ENCODE assay signal across 6 cellular contexts in genomic region chr17:18303206-18303605, GRCh38. TPM values are rescaled to one million over a fixed set of nuclear protein-coding genes. Genes with fewer than 3 reads are reported as not detected.
DNase-seq lines count a peak whose midpoint lies in the region; ATAC-seq, FAIRE-seq and TF ChIP-seq lines count a peak whose summit lies in the region.
"Not testable (repeated sequence)": the region's sequence is repeated elsewhere in the genome, so short reads cannot be mapped to it uniquely, and the experiment has no call there.

No MANE protein-coding gene starts in this region.

- WGBS in GM12878 (ENCODE audit: insufficient coverage, insufficient replicate concordance, low lambda C conversion rate, missing lambda C conversion rate), result 93% methylated on average over 13 of the region's 13 CpGs

- not testable (repeated sequence) for H3K4me3 ChIP-seq in OCI-LY7 (ENCODE audit: low read depth, low read length, poor library complexity, severe bottlenecking); GM12878; cardiac muscle cell; neutrophil (ENCODE audit: low read depth in 1 of 2, low read length in 1 of 2)

- in situ Hi-C loops in GM12878 (cut with MboI), result not testable (repeated sequence)

- not testable (repeated sequence) for H3K27me3 ChIP-seq in GM12878 (replicated peaks in 1 of 2; ENCODE audit: control insufficient read depth in 2 of 2, insufficient read depth in 2 of 2, low read length in 1 of 2); cardiac muscle cell; neutrophil

- not testable (repeated sequence) for FAIRE-seq in GM12878 (lab: Jason Lieb, UNC)

- not testable (repeated sequence) for H2AFZ ChIP-seq in OCI-LY7 (ENCODE audit: low read length); GM12878 (ENCODE audit: control insufficient read depth, low read depth, low read length)

- TF ChIP-seq EP300 in GM12878 (IDR thresholded peaks at IDR 0.05; ENCODE audit: borderline replicate concordance in 1 of 2, control insufficient read depth in 1 of 2, low read depth in 2 of 2, low read length in 2 of 2), result not testable (repeated sequence)

- not testable (repeated sequence) for H3K9me2 ChIP-seq in OCI-LY7 (ENCODE audit: insufficient read depth, low read length)

- not testable (repeated sequence) for TF ChIP-seq CTCF in OCI-LY7 (conservative IDR thresholded peaks at IDR 0.05; ENCODE audit: low read length); VCaP (conservative IDR thresholded peaks at IDR 0.05); GM12878 (IDR thresholded peaks at IDR 0.05 in 2 of 3, conservative IDR thresholded peaks at IDR 0.05 in 1 of 3; ENCODE audit: control insufficient read depth in 2 of 3, extremely low read depth in 1 of 3, insufficient read depth in 1 of 3, low read depth in 3 of 3, low read length in 3 of 3); cardiac muscle cell (IDR thresholded peaks at IDR 0.05; ENCODE audit: low read depth, low read length); neutrophil (IDR thresholded peaks at IDR 0.05)

- not testable (repeated sequence) for TF ChIP-seq POLR2A in GM12878 (IDR thresholded peaks at IDR 0.05; ENCODE audit: low read depth, low read length)

- BruUV-seq in OCI-LY7 (replicated peaks; lab: Mats Ljungman, UMichigan) (TSS peak; percentile 15), GM12878 (replicated peaks; lab: Mats Ljungman, UMichigan) (TSS peak; percentile 35)

- peaks cover 87% of the 10 kb centered on the region for H3K36me3 ChIP-seq in OCI-LY7 (ENCODE audit: insufficient read depth, low read length)
- peaks cover 13 to 42% of the 10 kb centered on the region in 2 experiments for H3K36me3 ChIP-seq in GM12878 (ENCODE audit: control insufficient read depth in 2 of 2, insufficient read depth in 2 of 2, low read length in 1 of 2)
- H3K36me3 ChIP-seq in cardiac muscle cell, result peaks cover 67% of the 10 kb centered on the region
- peaks cover 80% of the 10 kb centered on the region for H3K36me3 ChIP-seq in neutrophil

- CTCF ChIA-PET in OCI-LY7 (lab: Charles Lee; ENCODE audit: unreplicated experiment); GM12878 (lab: Yijun Ruan, JAX): not testable (repeated sequence)

- TF ChIP-seq RAD21 in GM12878 (IDR thresholded peaks at IDR 0.05; ENCODE audit: insufficient read depth, low read depth, low read length), result not testable (repeated sequence)

- not testable (repeated sequence) for H3K9ac ChIP-seq in GM12878 (ENCODE audit: control insufficient read depth, insufficient read depth, low read length)

- peak; percentile 59 for DNase-seq in ELF-1 (ENCODE audit: low read depth, low spot score)
- not testable (repeated sequence) for DNase-seq in OCI-LY7 (ENCODE audit: low spot score); GM12878 (ENCODE audit: low read depth, low spot score); cardiac muscle cell (ENCODE audit: low read depth in 1 of 2, low spot score in 1 of 2)

- H4K20me1 ChIP-seq in OCI-LY7 (ENCODE audit: insufficient read depth, low read length); GM12878 (ENCODE audit: control insufficient read depth, insufficient read depth): not testable (repeated sequence)

- ATAC-seq in GM12878, result not testable (repeated sequence)

- not testable (repeated sequence) for H3K9me3 ChIP-seq in OCI-LY7 (ENCODE audit: low read length); GM12878 (replicated peaks; ENCODE audit: control insufficient read depth, insufficient read depth, low read length); cardiac muscle cell (ENCODE audit: low read depth); neutrophil

- POLR2A ChIA-PET in OCI-LY7 (lab: Charles Lee); GM12878 (lab: Charles Lee): not testable (repeated sequence)

- RAD21 ChIA-PET in GM12878 (lab: Charles Lee; ENCODE audit: unreplicated experiment), result not testable (repeated sequence)

- not testable (repeated sequence) for H3K4me1 ChIP-seq in OCI-LY7 (ENCODE audit: insufficient read depth, low read length, poor library complexity, severe bottlenecking); GM12878 (ENCODE audit: control insufficient read depth, insufficient read depth, low read length); cardiac muscle cell (ENCODE audit: low read depth)
- peaks cover 34 to 41% of the 10 kb centered on the region in 2 experiments for H3K4me1 ChIP-seq in neutrophil (ENCODE audit: control insufficient read depth in 1 of 2, insufficient read depth in 1 of 2, low read depth in 1 of 2, low read length in 1 of 2)

- not testable (repeated sequence) for H3K79me2 ChIP-seq in OCI-LY7 (ENCODE audit: insufficient read depth, low read depth, low read length); GM12878 (ENCODE audit: control insufficient read depth, insufficient read depth, low read length)

- not testable (repeated sequence) for H3K4me2 ChIP-seq in OCI-LY7 (ENCODE audit: low read length); GM12878 (ENCODE audit: control insufficient read depth, insufficient read depth)

- not testable (repeated sequence) for H3K27ac ChIP-seq in OCI-LY7 (ENCODE audit: low read depth, low read length, poor library complexity, severe bottlenecking); GM12878 (ENCODE audit: control insufficient read depth, insufficient read depth)
- H3K27ac ChIP-seq in VCaP (peak overlapping the region; percentile 21; the same call in 1 of the 2 replicates), cardiac muscle cell (peak overlapping the region; percentile 67), neutrophil (peak overlapping the region; percentile 99)

- SMC1A ChIA-PET in GM12878 (lab: Charles Lee; ENCODE audit: uncharacterized antibody, unreplicated experiment), result not testable (repeated sequence)

- intact Hi-C loops in OCI-LY7 (cut with micrococcal nuclease; ENCODE audit: unreplicated experiment); GM12878 (cut with micrococcal nuclease; ENCODE audit: unreplicated experiment): not testable (repeated sequence)

RNA-seq across cellular contexts. Expression of gene TOP3A, which starts 11.6 kb away (rescaled TPM):
- total RNA-seq in OCI-LY7 (2014; rRNA removed; shearing (Covaris generic)), result 48.3 and 48.5 TPM in 2 replicates
- total RNA-seq in OCI-LY7 (2022), result 63.0 and 64.4 TPM in 2 replicates
- total RNA-seq in GM12878 (2013; cell fraction: nucleolus; rRNA removed), result 164 and 173 TPM in 2 replicates
- total RNA-seq in GM12878 (2014; rRNA removed), result 32.8 and 39.5 TPM in 2 replicates
- 31.3 and 33.6 TPM in 2 replicates for total RNA-seq in GM12878 (2014; rRNA removed; fragmentation: Illumina TruSeq; extraction: Trizol)
- total RNA-seq in GM12878 (2021), result 50.0 and 51.9 TPM in 2 replicates
- 21.7 TPM for polyA plus RNA-seq in GM12878 (2011; ENCODE audit: low read depth)
- 21.6 and 25.3 TPM in 2 replicates for polyA plus RNA-seq in GM12878 (2011; rRNA removed)
- 19.3 and 20.7 TPM in 2 replicates for polyA plus RNA-seq in GM12878 (2011; cell fraction: cytosol; rRNA removed)
- polyA plus RNA-seq in GM12878 (2011; cell fraction: nucleus; rRNA removed), result 38.3 and 45.7 TPM in 2 replicates
- polyA plus RNA-seq in GM12878 (2012), result 21.7 and 22.5 TPM in 2 replicates
- 22.8 and 30.8 TPM in 2 replicates for polyA plus RNA-seq in GM12878 (2014; fragmentation: Illumina TruSeq; extraction: Trizol)
- polyA plus RNA-seq in GM12878 (2014; fragmentation: Nextera tagmentation; extraction: Ambion mirVana), result 10 to 100 TPM in 1 of 2 experiments, 1 to 10 TPM in 1; 4.2 to 11.5 TPM
- polyA plus RNA-seq in GM12878 (2014; rRNA removed), result 30.0 and 30.2 TPM in 2 replicates
- 10 to 100 TPM; 35.3 to 39.4 TPM for polyA plus RNA-seq in GM12878 (2016; fragmentation: Nextera tagmentation; extraction: Ambion mirVana)
- polyA minus RNA-seq in GM12878 (2011; rRNA and poly(A)+ RNA removed), result 46.9 and 51.2 TPM in 2 replicates
- 11.1 and 19.5 TPM in 2 replicates for polyA minus RNA-seq in GM12878 (2011; cell fraction: cytosol; rRNA and poly(A)+ RNA removed)
- polyA minus RNA-seq in GM12878 (2011; cell fraction: nucleus; rRNA and poly(A)+ RNA removed), result 39.4 and 60.5 TPM in 2 replicates
- 31.0 and 40.1 TPM in 2 replicates for total RNA-seq in cardiac muscle cell
- polyA plus RNA-seq in cardiac muscle cell, result 22.7 and 26.5 TPM in 2 replicates

RNA-seq across cellular contexts. Expression of gene SMCR8, which starts 11.9 kb away (rescaled TPM):
- total RNA-seq in OCI-LY7 (2014; rRNA removed; shearing (Covaris generic)), result 11.1 and 11.8 TPM in 2 replicates
- total RNA-seq in OCI-LY7 (2022) (16.1 and 16.3 TPM in 2 replicates), GM12878 (2014; rRNA removed) (10.4 and 11.6 TPM in 2 replicates), GM12878 (2014; rRNA removed; fragmentation: Illumina TruSeq; extraction: Trizol) (9.6 and 10.9 TPM in 2 replicates), GM12878 (2021) (14.6 and 16.4 TPM in 2 replicates), cardiac muscle cell (8.7 and 11.3 TPM in 2 replicates)
- 18.5 and 19.9 TPM in 2 replicates for total RNA-seq in GM12878 (2013; cell fraction: nucleolus; rRNA removed)
- polyA plus RNA-seq in GM12878 (2011; ENCODE audit: low read depth), result 7.6 TPM
- polyA plus RNA-seq in GM12878 (2011; rRNA removed) (5.3 and 6.4 TPM in 2 replicates), GM12878 (2014; fragmentation: Illumina TruSeq; extraction: Trizol) (12.1 and 13.4 TPM in 2 replicates), GM12878 (2014; fragmentation: Nextera tagmentation; extraction: Ambion mirVana) (under 1 TPM; 0.52 to 0.77 TPM), GM12878 (2014; rRNA removed) (9.7 and 9.9 TPM in 2 replicates), GM12878 (2016; fragmentation: Nextera tagmentation; extraction: Ambion mirVana) (1 to 10 TPM; 4.5 to 4.7 TPM), cardiac muscle cell (2.9 and 3.9 TPM in 2 replicates)
- 7.0 and 7.7 TPM in 2 replicates for polyA plus RNA-seq in GM12878 (2011; cell fraction: cytosol; rRNA removed)
- polyA plus RNA-seq in GM12878 (2011; cell fraction: nucleus; rRNA removed), result 8.9 and 10.0 TPM in 2 replicates
- polyA plus RNA-seq in GM12878 (2012), result 10.2 and 10.3 TPM in 2 replicates
- 10.2 and 14.8 TPM in 2 replicates for polyA minus RNA-seq in GM12878 (2011; rRNA and poly(A)+ RNA removed)
- polyA minus RNA-seq in GM12878 (2011; cell fraction: cytosol; rRNA and poly(A)+ RNA removed), result 5.1 TPM in 2 replicates
- polyA minus RNA-seq in GM12878 (2011; cell fraction: nucleus; rRNA and poly(A)+ RNA removed), result 8.0 and 12.5 TPM in 2 replicates

RNA-seq across cellular contexts. Expression of gene MIEF2, which starts 42.7 kb away (rescaled TPM):
- 7.6 and 7.9 TPM in 2 replicates for total RNA-seq in OCI-LY7 (2014; rRNA removed; shearing (Covaris generic))
- 11.8 and 12.7 TPM in 2 replicates for total RNA-seq in OCI-LY7 (2022)
- total RNA-seq in GM12878 (2013; cell fraction: nucleolus; rRNA removed), result 27.7 and 31.4 TPM in 2 replicates
- total RNA-seq in GM12878 (2014; rRNA removed), result 6.6 and 7.3 TPM in 2 replicates
- total RNA-seq in GM12878 (2014; rRNA removed; fragmentation: Illumina TruSeq; extraction: Trizol), result 1.6 and 1.7 TPM in 2 replicates
- total RNA-seq in GM12878 (2021), result 8.3 and 8.4 TPM in 2 replicates
- polyA plus RNA-seq in GM12878 (2011; ENCODE audit: low read depth), result 1.2 TPM
- 2.3 and 3.9 TPM in 2 replicates for polyA plus RNA-seq in GM12878 (2011; rRNA removed)
- polyA plus RNA-seq in GM12878 (2011; cell fraction: cytosol; rRNA removed), result 9.7 and 10.0 TPM in 2 replicates
- 24.2 and 29.4 TPM in 2 replicates for polyA plus RNA-seq in GM12878 (2011; cell fraction: nucleus; rRNA removed)
- 6.0 and 9.4 TPM in 2 replicates for polyA plus RNA-seq in GM12878 (2012)
- 0.35 and 1.4 TPM in 2 replicates for polyA plus RNA-seq in GM12878 (2014; fragmentation: Illumina TruSeq; extraction: Trizol)
- under 1 TPM; 0.16 to 0.42 TPM for polyA plus RNA-seq in GM12878 (2014; fragmentation: Nextera tagmentation; extraction: Ambion mirVana)
- 4.2 and 6.1 TPM in 2 replicates for polyA plus RNA-seq in GM12878 (2014; rRNA removed)
- 1 to 10 TPM; 7.1 to 9.2 TPM for polyA plus RNA-seq in GM12878 (2016; fragmentation: Nextera tagmentation; extraction: Ambion mirVana)
- polyA minus RNA-seq in GM12878 (2011; rRNA and poly(A)+ RNA removed), result 7.0 and 15.9 TPM in 2 replicates
- polyA minus RNA-seq in GM12878 (2011; cell fraction: cytosol; rRNA and poly(A)+ RNA removed), result 3.1 and 3.6 TPM in 2 replicates
- polyA minus RNA-seq in GM12878 (2011; cell fraction: nucleus; rRNA and poly(A)+ RNA removed), result 15.2 and 20.4 TPM in 2 replicates
- total RNA-seq in cardiac muscle cell, result 95.7 and 101 TPM in 2 replicates
- 36.9 and 37.3 TPM in 2 replicates for polyA plus RNA-seq in cardiac muscle cell

RNA-seq across cellular contexts. Expression of gene FLII, which starts 44.7 kb away (rescaled TPM):
- total RNA-seq in OCI-LY7 (2014; rRNA removed; shearing (Covaris generic)), result 141 and 155 TPM in 2 replicates
- total RNA-seq in OCI-LY7 (2022) (219 and 235 TPM in 2 replicates), GM12878 (2014; rRNA removed) (109 and 118 TPM in 2 replicates), GM12878 (2014; rRNA removed; fragmentation: Illumina TruSeq; extraction: Trizol) (83.1 and 84.3 TPM in 2 replicates), GM12878 (2021) (169 and 182 TPM in 2 replicates), cardiac muscle cell (227 and 303 TPM in 2 replicates)
- 93.7 and 103 TPM in 2 replicates for total RNA-seq in GM12878 (2013; cell fraction: nucleolus; rRNA removed)
- 124 TPM for polyA plus RNA-seq in GM12878 (2011; ENCODE audit: low read depth)
- polyA plus RNA-seq in GM12878 (2011; rRNA removed) (110 and 200 TPM in 2 replicates), GM12878 (2014; fragmentation: Illumina TruSeq; extraction: Trizol) (75.4 and 94.4 TPM in 2 replicates), GM12878 (2014; fragmentation: Nextera tagmentation; extraction: Ambion mirVana) (10 to 100 TPM; 22.2 to 33.0 TPM), GM12878 (2014; rRNA removed) (122 and 124 TPM in 2 replicates), GM12878 (2016; fragmentation: Nextera tagmentation; extraction: Ambion mirVana) (100 to 1,000 TPM; 128 to 139 TPM), cardiac muscle cell (210 and 232 TPM in 2 replicates)
- 246 and 320 TPM in 2 replicates for polyA plus RNA-seq in GM12878 (2011; cell fraction: cytosol; rRNA removed)
- 551 and 585 TPM in 2 replicates for polyA plus RNA-seq in GM12878 (2011; cell fraction: nucleus; rRNA removed)
- polyA plus RNA-seq in GM12878 (2012), result 116 and 131 TPM in 2 replicates
- polyA minus RNA-seq in GM12878 (2011; rRNA and poly(A)+ RNA removed), result 230 and 280 TPM in 2 replicates
- polyA minus RNA-seq in GM12878 (2011; cell fraction: cytosol; rRNA and poly(A)+ RNA removed), result 123 and 124 TPM in 2 replicates
- polyA minus RNA-seq in GM12878 (2011; cell fraction: nucleus; rRNA and poly(A)+ RNA removed), result 69.9 and 94.9 TPM in 2 replicates
